Comparison of ENCODE assay signal across 11 cellular contexts in the genomic region with DNA sequence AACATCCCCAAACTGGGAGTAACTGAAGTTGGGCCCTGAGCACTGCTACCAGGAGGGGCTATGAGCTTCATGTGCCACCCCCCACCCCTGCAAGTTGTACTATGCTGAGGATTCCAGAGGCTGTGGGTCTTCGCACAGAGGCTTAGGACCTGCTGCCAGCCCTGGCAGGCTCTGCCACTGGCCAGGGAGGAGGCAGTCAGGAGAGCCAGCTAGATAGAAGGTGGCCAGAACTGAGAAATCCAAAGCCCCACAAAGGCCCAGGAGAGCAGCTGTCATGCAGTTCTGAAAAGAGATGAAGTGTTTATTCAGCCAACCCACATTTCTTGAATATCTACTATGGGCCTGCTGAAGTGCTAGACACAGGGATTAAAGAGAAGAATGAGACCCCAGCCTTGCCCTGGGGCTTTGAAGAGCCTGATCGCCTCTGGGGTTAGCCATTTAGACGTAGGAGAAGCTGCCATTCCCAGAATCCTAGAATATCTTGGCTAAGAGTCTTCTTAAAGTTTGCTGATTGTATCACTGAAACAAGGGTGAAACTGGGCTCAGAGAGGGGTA. TPM values are rescaled to one million over a fixed set of nuclear protein-coding genes. Genes with fewer than 3 reads are reported as not detected.
A peak's percentile ranks its signal among the peaks of the same experiment; 100 is the strongest.
DNase-seq lines count a peak whose midpoint lies in the region; ATAC-seq and TF ChIP-seq lines count a peak whose summit lies in the region.
"Had no signal": no experiment of that assay in that cellular context is flagged by ENCODE, and none has a peak within 500 bp of the region (broad histone marks: within the 10 kb centered on the region; RNA-seq: fewer than 3 reads in every experiment).

No MANE protein-coding gene starts in this region.

- H4K20me1 ChIP-seq in hepatocyte (ENCODE audit: insufficient read depth, poor library complexity, severe bottlenecking) = no peaks in the 10 kb centered on the region

- no peak overlapping the region for H2AFZ ChIP-seq in hepatocyte

- TF ChIP-seq CTCF in VCaP (conservative IDR thresholded peaks at IDR 0.05) = no peak
- no peak for TF ChIP-seq CTCF in hepatocyte (IDR thresholded peaks at IDR 0.05; ENCODE audit: poor library complexity)

- peaks cover 52% of the 10 kb centered on the region for H3K79me2 ChIP-seq in hepatocyte

- peak overlapping the region; percentile 51 for H3K27ac Mint-ChIP-seq in activated CD4-positive, alpha-beta T cell treated with anti-CD3 and anti-CD28 coated beads, Interleukin-2, amount 10 ng/mL, durations not matched to agents 24 days and 14 days

- H3K4me2 ChIP-seq in hepatocyte = peak overlapping the region; percentile 93
- peak overlapping the region; percentile 94 for H3K4me2 ChIP-seq in skeletal muscle satellite cell (ENCODE audit: low read length)

- ATAC-seq in HG02870 (IDR thresholded peaks at IDR 0.05; ENCODE audit: unreplicated experiment) = no peak
- ATAC-seq: gastroesophageal sphincter had no signal

- no peaks in the 10 kb centered on the region for H3K27me3 ChIP-seq in hepatocyte
- no peaks in the 10 kb centered on the region for H3K27me3 ChIP-seq in skeletal muscle satellite cell (ENCODE audit: control insufficient read depth, insufficient read depth, low read length)
- H3K27me3 ChIP-seq: gastroesophageal sphincter had no signal

- H3K9me2 ChIP-seq in hepatocyte (replicated peaks; ENCODE audit: insufficient read depth) = no peaks in the 10 kb centered on the region

- intact Hi-C loops in activated CD4-positive, alpha-beta T cell treated with anti-CD3 and anti-CD28 coated beads, Interleukin-2, amount 10 ng/mL, durations not matched to agents 24 days and 14 days (cut with micrococcal nuclease) = loop anchor here (2.0 kb wide), 2 partner anchors 23 to 59 kb away; a partner anchor contains a TSS

- WGBS in hepatocyte (ENCODE audit: low lambda C conversion rate, missing lambda C conversion rate) = 71% methylated on average over 3 of the region's 3 CpGs

- H3K9me3 ChIP-seq in hepatocyte (ENCODE audit: low read depth) (no peaks in the 10 kb centered on the region), skeletal muscle satellite cell (replicated peaks; ENCODE audit: low read length) (no peaks in the 10 kb centered on the region)
- H3K9me3 ChIP-seq: gastroesophageal sphincter had no signal

- H3K9me3 Mint-ChIP-seq in activated CD4-positive, alpha-beta T cell treated with anti-CD3 and anti-CD28 coated beads, Interleukin-2, amount 10 ng/mL, durations not matched to agents 24 days and 14 days = no peaks in the 10 kb centered on the region
- H3K9me3 Mint-ChIP-seq: CD14-positive monocyte had no signal

- H3K9ac ChIP-seq in skeletal muscle satellite cell (ENCODE audit: low read depth, low read length) = no peak overlapping the region

- no peaks in the 10 kb centered on the region for H3K36me3 Mint-ChIP-seq in activated CD4-positive, alpha-beta T cell treated with anti-CD3 and anti-CD28 coated beads, Interleukin-2, amount 10 ng/mL, durations not matched to agents 24 days and 14 days (ENCODE audit: low read depth)

- peaks cover 38% of the 10 kb centered on the region for H3K4me1 ChIP-seq in hepatocyte (ENCODE audit: insufficient read depth)
- peaks cover 25% of the 10 kb centered on the region for H3K4me1 ChIP-seq in skeletal muscle satellite cell (ENCODE audit: control insufficient read depth, insufficient read depth, low read length)

- peaks cover 23% of the 10 kb centered on the region for H3K4me1 Mint-ChIP-seq in activated CD4-positive, alpha-beta T cell treated with anti-CD3 and anti-CD28 coated beads, Interleukin-2, amount 10 ng/mL, durations not matched to agents 24 days and 14 days

- H3K36me3 ChIP-seq in hepatocyte (replicated peaks; ENCODE audit: insufficient read depth, low read depth) = no peaks in the 10 kb centered on the region
- H3K36me3 ChIP-seq in skeletal muscle satellite cell (ENCODE audit: insufficient read depth, low read length) = peaks cover 5% of the 10 kb centered on the region

- H3K4me3 ChIP-seq in hepatocyte (no peak overlapping the region), skeletal muscle satellite cell (ENCODE audit: low read length) (no peak overlapping the region)

- peak overlapping the region; percentile 96 for H3K4me3 Mint-ChIP-seq in activated CD4-positive, alpha-beta T cell treated with anti-CD3 and anti-CD28 coated beads, Interleukin-2, amount 10 ng/mL, durations not matched to agents 24 days and 14 days

- H3K27me3 Mint-ChIP-seq in activated CD4-positive, alpha-beta T cell treated with anti-CD3 and anti-CD28 coated beads, Interleukin-2, amount 10 ng/mL, durations not matched to agents 24 days and 14 days = no peaks in the 10 kb centered on the region

- no peak for DNase-seq in activated CD4-positive, alpha-beta T cell treated with anti-CD3 and anti-CD28 coated beads, Interleukin-2, amount 10 ng/mL, durations not matched to agents 24 days and 14 days
- DNase-seq in activated CD4-positive, alpha-beta T cell treated with anti-CD3 and anti-CD28 coated beads for 48 hours = no peak
- no peak for DNase-seq in hepatocyte (ENCODE audit: low spot score)
- DNase-seq in GDM1 (lab: John Stamatoyannopoulos, UW) = no peak
- DNase-seq in nucleus accumbens (lab: John Stamatoyannopoulos, UW) = no peak
- DNase-seq: MV-4-11 had no signal

- H3K27ac ChIP-seq in VCaP = peak overlapping the region; percentile 67
- peak overlapping the region; percentile 31 for H3K27ac ChIP-seq in hepatocyte

RNA-seq across cellular contexts. Expression of a gene that starts 1.4 kb away (rescaled TPM):
- total RNA-seq in activated CD4-positive, alpha-beta T cell treated with anti-CD3 and anti-CD28 coated beads, Interleukin-2, amount 10 ng/mL, durations not matched to agents 24 days and 14 days = 23.5 and 24.9 TPM in 2 replicates
- total RNA-seq in hepatocyte = 27.1 and 27.8 TPM in 2 replicates
- 31.5 and 43.8 TPM in 2 replicates for polyA plus RNA-seq in hepatocyte
- total RNA-seq in skeletal muscle satellite cell (2012; rRNA removed) = 9.4 and 11.4 TPM in 2 replicates

RNA-seq across cellular contexts. Expression of a gene that starts 10.8 kb away (rescaled TPM):
- total RNA-seq in activated CD4-positive, alpha-beta T cell treated with anti-CD3 and anti-CD28 coated beads, Interleukin-2, amount 10 ng/mL, durations not matched to agents 24 days and 14 days = 81.4 and 84.4 TPM in 2 replicates
- total RNA-seq in hepatocyte = 32.5 and 35.3 TPM in 2 replicates
- 35.1 and 36.8 TPM in 2 replicates for polyA plus RNA-seq in hepatocyte
- total RNA-seq in skeletal muscle satellite cell (2012; rRNA removed) = 53.7 and 71.9 TPM in 2 replicates

RNA-seq across cellular contexts. Expression of a gene that starts 10.8 kb away (rescaled TPM):
- total RNA-seq in activated CD4-positive, alpha-beta T cell treated with anti-CD3 and anti-CD28 coated beads, Interleukin-2, amount 10 ng/mL, durations not matched to agents 24 days and 14 days = 0.51 and 0.52 TPM in 2 replicates
- 0.36 and 0.53 TPM in 2 replicates for total RNA-seq in hepatocyte
- polyA plus RNA-seq in hepatocyte = 0.07 and 0.69 TPM in 2 replicates
- total RNA-seq in skeletal muscle satellite cell (2012; rRNA removed) = 0.44 and 1.8 TPM in 2 replicates
- polyA plus RNA-seq: CD14-positive monocyte had no signal

RNA-seq across cellular contexts. Expression of a gene that starts 22.9 kb away (rescaled TPM):
- total RNA-seq in activated CD4-positive, alpha-beta T cell treated with anti-CD3 and anti-CD28 coated beads, Interleukin-2, amount 10 ng/mL, durations not matched to agents 24 days and 14 days = 16.5 and 17.8 TPM in 2 replicates
- total RNA-seq in hepatocyte = 96.8 and 98.7 TPM in 2 replicates
- 94.9 and 110 TPM in 2 replicates for polyA plus RNA-seq in hepatocyte
- 4.4 and 8.9 TPM in 2 replicates for total RNA-seq in skeletal muscle satellite cell (2012; rRNA removed)

RNA-seq across cellular contexts. Expression of a gene that starts 50.4 kb away (rescaled TPM):
- total RNA-seq in activated CD4-positive, alpha-beta T cell treated with anti-CD3 and anti-CD28 coated beads, Interleukin-2, amount 10 ng/mL, durations not matched to agents 24 days and 14 days = 10.5 and 10.6 TPM in 2 replicates
- 4.8 and 6.1 TPM in 2 replicates for total RNA-seq in hepatocyte
- 12.0 TPM in 2 replicates for polyA plus RNA-seq in hepatocyte
- under 0.01 TPM in 1 of 2 replicates, not detected in the other for total RNA-seq in skeletal muscle satellite cell (2012; rRNA removed)
